Comparison of ENCODE assay signal across 35 cellular contexts in the genomic region with DNA sequence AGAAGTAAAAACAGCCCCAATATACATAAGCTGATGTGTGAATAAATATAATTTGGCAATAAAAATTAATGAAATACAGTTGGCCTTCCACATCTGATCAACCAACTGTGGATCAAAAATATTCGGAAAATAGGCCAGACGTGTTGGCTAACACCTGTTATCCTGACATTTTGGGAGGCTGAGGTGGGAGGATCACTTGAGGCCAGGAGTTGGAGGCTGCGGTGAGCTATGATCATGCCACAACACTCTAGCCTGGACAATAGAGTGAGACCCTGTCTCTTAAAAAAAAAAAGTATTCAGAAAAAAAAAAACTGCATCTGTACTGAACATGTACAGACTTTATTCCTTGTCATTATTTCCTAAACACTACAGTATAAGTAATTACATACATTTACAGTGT.
"Had no signal": no experiment of that assay in that cellular context is flagged by ENCODE, and none has a peak within 500 bp of the region (broad histone marks: within the 10 kb centered on the region; RNA-seq: fewer than 3 reads in every experiment).

No MANE protein-coding gene starts in this region.

- H3K9ac ChIP-seq: KMS-11 had no signal

- H3K27ac ChIP-seq: KMS-11 had no signal

- H3K4me2 ChIP-seq: KMS-11 had no signal

- H3K9me3 ChIP-seq: MG63 had no signal

- H3K4me3 ChIP-seq: MG63 had no signal

- DNase-seq: Karpas-422, Kasumi-1, MG63, MM.1S, MV-4-11, NCI-H1048, NCI-H1092, NCI-H1092 treated with DMSO at 0.1 percent for 48 hours, NCI-H1105, NCI-H1105 treated with DMSO at 0.1 percent for 48 hours, NCI-H1417, NCI-H1417 treated with DMSO at 0.1 percent for 48 hours, NCI-H1436, NCI-H1436 treated with DMSO at 0.1 percent for 48 hours, NCI-H146, NCI-H1694, NCI-H1694 treated with DMSO at 0.1 percent for 48 hours, NCI-H187, NCI-H187 treated with DMSO at 0.1 percent for 48 hours, NCI-H1930, NCI-H2029, NCI-H2029 treated with DMSO at 0.1 percent for 48 hours, NCI-H2081, NCI-H2081 treated with DMSO at 0.1 percent for 48 hours, NCI-H2107, NCI-H2171, NCI-H2171 treated with DMSO at 0.1 percent for 48 hours, NCI-H2227 treated with DMSO at 0.1 percent for 48 hours, NCI-H226, NCI-H345, NCI-H446, NCI-H446 treated with DMSO at 0.1 percent for 48 hours, NCI-H510A, NCI-H510A treated with DMSO at 0.1 percent for 48 hours had no signal

- H3K27me3 ChIP-seq: MG63 had no signal
